In the genomic region with DNA sequence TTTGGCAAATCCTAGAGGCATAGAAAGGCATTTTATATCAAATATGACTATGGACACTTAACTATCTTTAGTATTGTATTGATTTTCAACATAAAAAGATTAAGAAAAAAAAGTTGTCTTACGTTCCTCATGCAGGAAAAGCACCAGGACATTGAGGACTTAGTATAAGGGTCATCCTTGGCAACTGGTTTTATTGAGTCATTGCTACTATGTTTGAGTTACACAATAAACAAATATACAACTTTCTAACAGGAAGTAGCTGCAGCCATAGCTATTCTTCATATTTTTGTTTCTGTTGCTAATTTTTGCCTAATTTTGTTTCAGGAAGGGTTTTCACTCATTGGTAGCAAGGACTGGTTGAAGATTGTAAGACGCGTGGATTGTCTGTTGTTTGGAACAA, we compare ENCODE assay signal across 19 cellular contexts.
DNase-seq lines count a peak whose midpoint lies in the region; ATAC-seq, FAIRE-seq and TF ChIP-seq lines count a peak whose summit lies in the region.
"Had no signal": no experiment of that assay in that cellular context is flagged by ENCODE, and none has a peak within 500 bp of the region (broad histone marks: within the 10 kb centered on the region; RNA-seq: fewer than 3 reads in every experiment).

No MANE protein-coding gene starts in this region.

- peak; percentile 25 for ATAC-seq in left lobe of liver
- ATAC-seq in upper lobe of right lung = peak; percentile 41
- ATAC-seq in activated naive CD8-positive, alpha-beta T cell treated with anti-CD3 and anti-CD28 coated beads, Interleukin-2, amount 50 U/mL, for 24 hours = no peak
- ATAC-seq: GM23338 had no signal

- FAIRE-seq in bronchial epithelial cell (lab: Jason Lieb, UNC) = no peak
- FAIRE-seq: G401.6, GM12891 had no signal

- intact Hi-C loops in upper lobe of right lung (cut with DNase I) = no loop called here

- H3K9me3 ChIP-seq in upper lobe of right lung = no peaks in the 10 kb centered on the region
- H3K9me3 ChIP-seq: SJSA1 had no signal

- H3K4me3 ChIP-seq in bronchial epithelial cell (ENCODE audit: low read depth, low read length) (no peak overlapping the region), upper lobe of right lung (no peak overlapping the region)
- H3K4me3 ChIP-seq: GM23338, SJSA1 had no signal

- DNase-seq in NOMO-1 treated with DMSO at 0.1 percent for 48 hours (lab: John Stamatoyannopoulos, UW; ENCODE audit: unreplicated experiment) = peak; percentile 22
- no peak for DNase-seq in NOMO-1 treated with dmso at 0.1 percent for 144 hours (lab: John Stamatoyannopoulos, UW; ENCODE audit: unreplicated experiment)
- peak; percentile 66 for DNase-seq in bronchial epithelial cell (ENCODE audit: low read depth)
- DNase-seq in left lobe of liver (ENCODE audit: low spot score) = no peak
- DNase-seq in upper lobe of right lung = no peak
- DNase-seq in GM13976 (ENCODE audit: low spot score) = no peak
- no peak for DNase-seq in hepatic stellate cell (ENCODE audit: low spot score)
- no peak for DNase-seq in activated naive CD8-positive, alpha-beta T cell treated with anti-CD3 and anti-CD28 coated beads, Interleukin-2, amount 50 U/mL, for 24 hours
- DNase-seq: C1 segment of cervical spinal cord, COR-L47, DMS79 treated with DMSO at 0.1 percent for 48 hours, KBM-7, NCI-H1930, NCI-H510A had no signal

- H3K4me1 Mint-ChIP-seq in activated naive CD8-positive, alpha-beta T cell treated with anti-CD3 and anti-CD28 coated beads, Interleukin-2, amount 50 U/mL, for 24 hours = no peaks in the 10 kb centered on the region
- H3K4me1 Mint-ChIP-seq: GM23338 had no signal

- no peak overlapping the region for H3K4me3 Mint-ChIP-seq in activated naive CD8-positive, alpha-beta T cell treated with anti-CD3 and anti-CD28 coated beads, Interleukin-2, amount 50 U/mL, for 24 hours
- H3K4me3 Mint-ChIP-seq: GM23338 had no signal

- in situ Hi-C loops in GM13976 (cut with MboI; ENCODE audit: low sequenced_read_pairs, unreplicated experiment) = no loop called here

- H3K36me3 Mint-ChIP-seq in activated naive CD8-positive, alpha-beta T cell treated with anti-CD3 and anti-CD28 coated beads, Interleukin-2, amount 50 U/mL, for 24 hours (ENCODE audit: low read depth) = no peaks in the 10 kb centered on the region

- TF ChIP-seq CTCF in bronchial epithelial cell (IDR thresholded peaks at IDR 0.05; ENCODE audit: insufficient read depth, low read length, severe bottlenecking) (no peak), upper lobe of right lung (IDR thresholded peaks at IDR 0.05) (no peak), GM13976 (IDR thresholded peaks at IDR 0.05; ENCODE audit: borderline replicate concordance, control extremely low read depth, extremely low read depth, insufficient read depth, missing control alignments) (no peak)

- H3K27me3 ChIP-seq in bronchial epithelial cell (ENCODE audit: control insufficient read depth, insufficient read depth, low read length) (no peaks in the 10 kb centered on the region), upper lobe of right lung (no peaks in the 10 kb centered on the region)

- H3K4me1 ChIP-seq in upper lobe of right lung = peaks cover 5% of the 10 kb centered on the region
- H3K4me1 ChIP-seq: SJSA1 had no signal

- H3K27me3 Mint-ChIP-seq in activated naive CD8-positive, alpha-beta T cell treated with anti-CD3 and anti-CD28 coated beads, Interleukin-2, amount 50 U/mL, for 24 hours = peaks cover 1% of the 10 kb centered on the region

- H3K36me3 ChIP-seq in bronchial epithelial cell (ENCODE audit: control insufficient read depth, insufficient read depth, low read length) (no peaks in the 10 kb centered on the region), upper lobe of right lung (no peaks in the 10 kb centered on the region)
- H3K36me3 ChIP-seq: SJSA1 had no signal

- no peak overlapping the region for H3K27ac ChIP-seq in upper lobe of right lung
- H3K27ac ChIP-seq: RWPE1, SJSA1 had no signal

- H3K9me3 Mint-ChIP-seq in activated naive CD8-positive, alpha-beta T cell treated with anti-CD3 and anti-CD28 coated beads, Interleukin-2, amount 50 U/mL, for 24 hours = no peaks in the 10 kb centered on the region
- H3K9me3 Mint-ChIP-seq: GM23338 had no signal

- no peak overlapping the region for H3K27ac Mint-ChIP-seq in activated naive CD8-positive, alpha-beta T cell treated with anti-CD3 and anti-CD28 coated beads, Interleukin-2, amount 50 U/mL, for 24 hours
- H3K27ac Mint-ChIP-seq: GM23338 had no signal

Comparison
In these comparisons a context has a peak if more than half of its experiments do, and no peak if none do; other contexts are left out.
1. DNase-seq: peak in NOMO-1 treated with DMSO at 0.1 percent for 48 hours (single experiment) and bronchial epithelial cell (single experiment); none in NOMO-1 treated with dmso at 0.1 percent for 144 hours (single experiment), left lobe of liver (single experiment), upper lobe of right lung (single experiment), GM13976 (single experiment), hepatic stellate cell (single experiment) and activated naive CD8-positive, alpha-beta T cell treated with anti-CD3 and anti-CD28 coated beads, Interleukin-2, amount 50 U/mL, for 24 hours (single experiment).